In genomic region chr10:99421233-99421739, GRCh38 we compare ENCODE assay signal across 1 cellular context.
TF ChIP-seq lines count a peak whose summit lies in the region.

No MANE protein-coding gene starts in this region.

TF ChIP-seq in liver, 16 proteins besides CTCF, POLR2A, EP300 and RAD21 (continued from another document):
- TF ChIP-seq MAX (IDR thresholded peaks at IDR 0.05): peak; percentile 78
- peak in 1 of 2 donors; percentile 15 for TF ChIP-seq EGR1 (IDR thresholded peaks at IDR 0.05; ENCODE audit: low read depth in 2 of 2)
